ENCODE assay signal across 8 cellular contexts in genomic region chr7:152759655-152760383, GRCh38. TPM values are rescaled to one million over a fixed set of nuclear protein-coding genes. Genes with fewer than 3 reads are reported as not detected.
DNase-seq lines count a peak whose midpoint lies in the region; ATAC-seq and TF ChIP-seq lines count a peak whose summit lies in the region.

TSS of gene ACTR3B (plus strand) at chr7:152759752. CDS start at chr7:152759883, 131 bp downstream.

- no peaks in the 10 kb centered on the region for H3K36me3 ChIP-seq in Caco-2 (ENCODE audit: control insufficient read depth, insufficient read depth, low read length)
- no peaks in the 10 kb centered on the region for H3K36me3 ChIP-seq in PC-9 (ENCODE audit: low read depth)
- H3K36me3 ChIP-seq in fibroblast of lung (ENCODE audit: control insufficient read depth, insufficient read depth, low read length) = no peaks in the 10 kb centered on the region

- peaks cover 12% of the 10 kb centered on the region; the same call in 1 of the 2 replicates for H3K4me1 ChIP-seq in Caco-2
- H3K4me1 ChIP-seq in PC-9 (replicated peaks; ENCODE audit: insufficient read depth) = peaks cover 17% of the 10 kb centered on the region
- H3K4me1 ChIP-seq in fibroblast of lung (ENCODE audit: control insufficient read depth, extremely low read depth, insufficient read depth, low read length) = peaks cover 3% of the 10 kb centered on the region

- ATAC-seq in GM19452 (IDR thresholded peaks at IDR 0.05; ENCODE audit: unreplicated experiment) (peak; percentile 83), HG03571 (IDR thresholded peaks at IDR 0.05; ENCODE audit: unreplicated experiment) (peak; percentile 85)
- ATAC-seq in naive thymus-derived CD8-positive, alpha-beta T cell = peak; percentile 91 to 92
- peak; percentile 94 for ATAC-seq in stimulated activated memory B cell treated with anti-CD40 and anti-IgM and Interleukin-4, amounts not matched to agents 10 μg/mL and 1 μg/mL and 100 μg/mL, for 72 hours

- H3K27ac ChIP-seq in PC-9 = peak within 1 kb of the TSS; percentile 13
- peak within 1 kb of the TSS; percentile 91 for H3K27ac ChIP-seq in fibroblast of lung (ENCODE audit: insufficient read depth, low read length)

- no peaks in the 10 kb centered on the region for H3K9me3 ChIP-seq in Caco-2
- H3K9me3 ChIP-seq in PC-9 (ENCODE audit: insufficient read depth, low read depth) = no peaks in the 10 kb centered on the region
- no peaks in the 10 kb centered on the region for H3K9me3 ChIP-seq in fibroblast of lung (ENCODE audit: control insufficient read depth, insufficient read depth, low read depth, low read length)

- no peaks in the 10 kb centered on the region for H3F3A ChIP-seq in PC-9 (ENCODE audit: insufficient read depth, low read depth)

- H3K4me1 Mint-ChIP-seq in Caco-2 (ENCODE audit: low read depth, unreplicated experiment) = no peaks in the 10 kb centered on the region
- peaks cover 5 to 25% (median 22%) of the 10 kb centered on the region in 4 donors for H3K4me1 Mint-ChIP-seq in naive thymus-derived CD8-positive, alpha-beta T cell
- H3K4me1 Mint-ChIP-seq in stimulated activated memory B cell treated with anti-CD40 and anti-IgM and Interleukin-4, amounts not matched to agents 10 μg/mL and 1 μg/mL and 100 μg/mL, for 72 hours = peaks cover 16% of the 10 kb centered on the region

- peaks cover 2% of the 10 kb centered on the region for H3K27me3 Mint-ChIP-seq in Caco-2 (ENCODE audit: insufficient read depth, unreplicated experiment)
- peaks cover 0 to under 1% (median 0%) of the 10 kb centered on the region in 5 donors for H3K27me3 Mint-ChIP-seq in naive thymus-derived CD8-positive, alpha-beta T cell
- no peaks in the 10 kb centered on the region for H3K27me3 Mint-ChIP-seq in stimulated activated memory B cell treated with anti-CD40 and anti-IgM and Interleukin-4, amounts not matched to agents 10 μg/mL and 1 μg/mL and 100 μg/mL, for 72 hours

- peak within 1 kb of the TSS; percentile 76 for H3K4me3 Mint-ChIP-seq in Caco-2 (ENCODE audit: unreplicated experiment)
- H3K4me3 Mint-ChIP-seq in naive thymus-derived CD8-positive, alpha-beta T cell = peak within 1 kb of the TSS; percentile 81 to 96 (median 92)
- peak within 1 kb of the TSS; percentile 88 for H3K4me3 Mint-ChIP-seq in stimulated activated memory B cell treated with anti-CD40 and anti-IgM and Interleukin-4, amounts not matched to agents 10 μg/mL and 1 μg/mL and 100 μg/mL, for 72 hours

- H2AFZ ChIP-seq in PC-9 = peak within 1 kb of the TSS; percentile 98
- H2AFZ ChIP-seq in fibroblast of lung (ENCODE audit: low read length) = peak within 1 kb of the TSS; percentile 99

- no peaks in the 10 kb centered on the region for H3K9me3 Mint-ChIP-seq in Caco-2 (ENCODE audit: unreplicated experiment)
- H3K9me3 Mint-ChIP-seq in naive thymus-derived CD8-positive, alpha-beta T cell = no peaks in the 10 kb centered on the region
- H3K9me3 Mint-ChIP-seq in stimulated activated memory B cell treated with anti-CD40 and anti-IgM and Interleukin-4, amounts not matched to agents 10 μg/mL and 1 μg/mL and 100 μg/mL, for 72 hours = no peaks in the 10 kb centered on the region

- H3K4me2 ChIP-seq in PC-9 (peak within 1 kb of the TSS; percentile 95), fibroblast of lung (ENCODE audit: extremely low read depth, insufficient read depth, low read length) (peak within 1 kb of the TSS; percentile 93)

- peaks cover 35% of the 10 kb centered on the region for H3K79me2 ChIP-seq in PC-9 (ENCODE audit: low read depth)
- H3K79me2 ChIP-seq in fibroblast of lung (ENCODE audit: control insufficient read depth, insufficient read depth, low read length) = peaks cover 10% of the 10 kb centered on the region

- CTCF ChIA-PET in Caco-2 (lab: Charles Lee) = no interaction called here
- CTCF ChIA-PET in PC-9 (lab: Charles Lee) = no interaction called here

- H3K9ac ChIP-seq in fibroblast of lung (ENCODE audit: insufficient read depth, low read length) = peak within 1 kb of the TSS; percentile 90

- H3K4me3 ChIP-seq in Caco-2 (ENCODE audit: low read depth, low read length) (peak within 1 kb of the TSS; percentile 98), PC-9 (peak within 1 kb of the TSS; percentile 77), fibroblast of lung (replicated peaks in 1 of 4; ENCODE audit: control extremely low read depth in 1 of 4, insufficient read depth in 1 of 4, low read depth in 3 of 4, low read length in 4 of 4) (peak within 1 kb of the TSS; percentile 78 to 90 (median 88))

- BruUV-seq in Caco-2 (replicated peaks; lab: Mats Ljungman, UMichigan) = no TSS peak
- no TSS peak for BruUV-seq in PC-9 (replicated peaks; lab: Mats Ljungman, UMichigan)

- no peak for TF ChIP-seq CTCF in Caco-2 (IDR thresholded peaks at IDR 0.05; ENCODE audit: insufficient read depth in 1 of 2, low read depth in 1 of 2, low read length in 1 of 2, severe bottlenecking in 1 of 2, unreplicated experiment in 1 of 2)
- no peak for TF ChIP-seq CTCF in PC-9 (conservative IDR thresholded peaks at IDR 0.05)
- no peak for TF ChIP-seq CTCF in fibroblast of lung (conservative IDR thresholded peaks at IDR 0.05 in 1 of 2, IDR thresholded peaks at IDR 0.05 in 1 of 2; ENCODE audit: low read depth in 1 of 2, low read length in 2 of 2)

- intact Hi-C loops in Caco-2 (cut with micrococcal nuclease; ENCODE audit: unreplicated experiment) (loop anchor here (2.0 to 5.0 kb wide), 2 partner anchors 85 to 298 kb away; no protein-coding TSS in a partner anchor), PC-9 (cut with micrococcal nuclease; ENCODE audit: unreplicated experiment) (loop anchor here (2.0 to 10.0 kb wide), 2 partner anchors 49 to 85 kb away; partner anchors contain the start of gene XRCC2)

- peak; percentile 88 to 93 for DNase-seq in Caco-2
- peak; percentile 49 to 90 for DNase-seq in PC-9
- DNase-seq in activated T-helper 1 cell treated with anti-CD3 and anti-CD28 coated beads, Interleukin-2, amount 50 U/mL, for 16 hours (ENCODE audit: low read depth in 1 of 2, low spot score in 1 of 2) = peak; percentile 83 to 85
- peak; percentile 76 to 89 for DNase-seq in fibroblast of lung (ENCODE audit: low read depth in 2 of 2)
- peak; percentile 81 to 95 (median 90) for DNase-seq in naive thymus-derived CD8-positive, alpha-beta T cell

- peaks cover 16% of the 10 kb centered on the region for H3K36me3 Mint-ChIP-seq in Caco-2 (ENCODE audit: insufficient read depth, unreplicated experiment)
- no peaks in the 10 kb centered on the region for H3K36me3 Mint-ChIP-seq in naive thymus-derived CD8-positive, alpha-beta T cell
- no peaks in the 10 kb centered on the region for H3K36me3 Mint-ChIP-seq in stimulated activated memory B cell treated with anti-CD40 and anti-IgM and Interleukin-4, amounts not matched to agents 10 μg/mL and 1 μg/mL and 100 μg/mL, for 72 hours

- no peaks in the 10 kb centered on the region for H3K27me3 ChIP-seq in Caco-2 (replicated peaks; ENCODE audit: control insufficient read depth, insufficient read depth, low read length)
- H3K27me3 ChIP-seq in PC-9 (ENCODE audit: insufficient read depth, low read depth) = no peaks in the 10 kb centered on the region
- H3K27me3 ChIP-seq in fibroblast of lung (ENCODE audit: control insufficient read depth, insufficient read depth, low read length) = no peaks in the 10 kb centered on the region

- H3K9me2 ChIP-seq in PC-9 (ENCODE audit: insufficient read depth) = no peaks in the 10 kb centered on the region; the same call in 1 of the 2 replicates

- H4K20me1 ChIP-seq in PC-9 (ENCODE audit: insufficient read depth) = 0 out of 2 replicates have a peak, but pooled peaks cover 7% of the 10 kb centered on the region
- H4K20me1 ChIP-seq in fibroblast of lung (ENCODE audit: control insufficient read depth, extremely low read depth, insufficient read depth, low read length) = no peaks in the 10 kb centered on the region

- H3K27ac Mint-ChIP-seq in Caco-2 (ENCODE audit: unreplicated experiment) = peak within 1 kb of the TSS; percentile 90
- H3K27ac Mint-ChIP-seq in naive thymus-derived CD8-positive, alpha-beta T cell = peak within 1 kb of the TSS; percentile 80 to 98 (median 96)
- H3K27ac Mint-ChIP-seq in stimulated activated memory B cell treated with anti-CD40 and anti-IgM and Interleukin-4, amounts not matched to agents 10 μg/mL and 1 μg/mL and 100 μg/mL, for 72 hours = peak within 1 kb of the TSS; percentile 83

- POLR2A ChIA-PET in Caco-2 (lab: Charles Lee) (no interaction called here), PC-9 (lab: Charles Lee; ENCODE audit: unreplicated experiment) (no interaction called here)
- POLR2A ChIA-PET in naive thymus-derived CD8-positive, alpha-beta T cell (lab: Charles Lee) = no interaction called here

RNA-seq across cellular contexts. Expression of gene ACTR3B, which starts in this region (rescaled TPM):
- total RNA-seq in Caco-2 (2022) (20.2 and 20.9 TPM in 2 replicates), PC-9 (2021) (12.7 and 16.1 TPM in 2 replicates), fibroblast of lung (6.7 and 8.4 TPM in 2 replicates)
- polyA plus RNA-seq in fibroblast of lung = 5.8 and 6.0 TPM in 2 replicates
- 2.8 and 3.4 TPM in 2 replicates for polyA plus RNA-seq in fibroblast of lung (2012)
- 0.12 and 4.7 TPM in 2 replicates for polyA minus RNA-seq in fibroblast of lung (ENCODE audit: low replicate concordance)
- 10 to 100 TPM in 1 of 2 experiments, 1 to 10 TPM in 1; 8.4 to 11.1 TPM for total RNA-seq in naive thymus-derived CD8-positive, alpha-beta T cell
- polyA plus RNA-seq in naive thymus-derived CD8-positive, alpha-beta T cell = 10 to 100 TPM in 1 of 3 donors, 1 to 10 TPM in 2; 4.0 to 12.2 (median 8.1) TPM

Comparison
In these comparisons a context has a peak if more than half of its experiments do, and no peak if none do; other contexts are left out.
1. Peak in every context shown above with its lines: DNase-seq, ATAC-seq, H3K4me3 ChIP-seq and H3K27ac ChIP-seq.